12 cellular contexts compared by ENCODE assay signal in the genomic region with DNA sequence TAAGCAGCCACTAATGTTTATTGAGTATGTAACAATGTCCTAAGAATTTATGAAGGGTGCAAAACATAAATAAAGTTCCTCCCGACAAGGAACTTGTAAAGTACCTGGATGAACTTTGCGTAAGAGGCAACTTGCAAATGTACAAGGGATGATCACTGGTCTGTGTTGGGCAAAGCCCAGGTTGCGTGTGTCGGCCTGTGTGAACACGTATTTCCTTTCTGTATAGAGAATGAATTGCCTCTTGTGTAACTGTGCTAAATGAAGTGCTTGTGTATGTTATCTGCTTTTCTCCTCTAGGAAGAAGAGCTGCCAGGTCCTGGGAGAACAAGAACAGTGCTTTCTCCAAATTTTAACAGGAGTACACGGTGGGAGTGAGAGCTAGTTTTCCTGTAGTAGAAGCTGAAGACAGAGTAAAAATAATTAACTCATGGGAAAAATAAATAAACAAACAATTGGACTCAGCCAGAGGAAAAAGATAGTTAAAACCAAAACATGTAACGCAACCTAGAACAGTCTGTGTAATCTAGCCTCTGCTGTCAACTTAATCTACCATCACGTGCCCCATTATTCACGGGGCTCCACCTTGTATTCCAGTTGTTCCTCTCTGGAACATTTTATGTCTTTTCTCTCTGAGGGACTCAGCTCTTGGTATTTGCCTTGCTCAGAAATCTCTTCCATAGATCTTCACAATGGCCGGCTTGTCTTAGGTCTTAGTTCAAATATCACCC.
A peak's percentile ranks its signal among the peaks of the same experiment; 100 is the strongest.
DNase-seq lines count a peak whose midpoint lies in the region; ATAC-seq and TF ChIP-seq lines count a peak whose summit lies in the region.
"Had no signal": no experiment of that assay in that cellular context is flagged by ENCODE, and none has a peak within 500 bp of the region (broad histone marks: within the 10 kb centered on the region; RNA-seq: fewer than 3 reads in every experiment).

No MANE protein-coding gene starts in this region.

- H3K9me3 Mint-ChIP-seq in activated CD4-positive, alpha-beta memory T cell treated with anti-CD3 and anti-CD28 coated beads for 36 hours = peaks cover 12% of the 10 kb centered on the region
- peaks cover 6% of the 10 kb centered on the region for H3K9me3 Mint-ChIP-seq in activated CD4-positive, alpha-beta memory T cell treated with anti-CD3 and anti-CD28 coated beads, Interleukin-2, amount 10 ng/mL, durations not matched to agents 7 days and 5 days
- peaks cover 5% of the 10 kb centered on the region for H3K9me3 Mint-ChIP-seq in neural crest cell

- intact Hi-C loops in activated CD4-positive, alpha-beta memory T cell treated with anti-CD3 and anti-CD28 coated beads for 36 hours (cut with micrococcal nuclease) = no loop called here

- H3K27me3 Mint-ChIP-seq in activated CD4-positive, alpha-beta memory T cell treated with anti-CD3 and anti-CD28 coated beads for 36 hours = no peaks in the 10 kb centered on the region
- H3K27me3 Mint-ChIP-seq in activated CD4-positive, alpha-beta memory T cell treated with anti-CD3 and anti-CD28 coated beads, Interleukin-2, amount 10 ng/mL, durations not matched to agents 7 days and 5 days = no peaks in the 10 kb centered on the region
- H3K27me3 Mint-ChIP-seq in neural crest cell (ENCODE audit: low read depth) = no peaks in the 10 kb centered on the region

- DNase-seq in activated CD4-positive, alpha-beta memory T cell treated with anti-CD3 and anti-CD28 coated beads for 36 hours = no peak
- no peak for DNase-seq in activated CD4-positive, alpha-beta memory T cell treated with anti-CD3 and anti-CD28 coated beads, Interleukin-2, amount 10 ng/mL, durations not matched to agents 7 days and 5 days
- peak; percentile 62 for DNase-seq in NOMO-1 treated with DMSO at 0.1 percent for 48 hours (lab: John Stamatoyannopoulos, UW; ENCODE audit: unreplicated experiment)
- peak; percentile 3 to 8 for DNase-seq in cardiac fibroblast (ENCODE audit: low read depth in 2 of 2)
- no peak for DNase-seq in neural crest cell (ENCODE audit: low read depth, low spot score)
- DNase-seq in OCI-M2 (lab: John Stamatoyannopoulos, UW; ENCODE audit: unreplicated experiment) = no peak
- DNase-seq in NCI-H226 = no peak
- DNase-seq: activated effector memory CD4-positive, alpha-beta T cell treated with Interleukin-2 at 50 U/mL for 16 hours had no signal

- peaks cover 76% of the 10 kb centered on the region for H3K4me1 Mint-ChIP-seq in activated CD4-positive, alpha-beta memory T cell treated with anti-CD3 and anti-CD28 coated beads for 36 hours (ENCODE audit: low read depth)
- H3K4me1 Mint-ChIP-seq in activated CD4-positive, alpha-beta memory T cell treated with anti-CD3 and anti-CD28 coated beads, Interleukin-2, amount 10 ng/mL, durations not matched to agents 7 days and 5 days = peaks cover 63% of the 10 kb centered on the region
- peaks cover 8% of the 10 kb centered on the region for H3K4me1 Mint-ChIP-seq in neural crest cell

- H3K36me3 Mint-ChIP-seq in activated CD4-positive, alpha-beta memory T cell treated with anti-CD3 and anti-CD28 coated beads for 36 hours = peaks cover 3% of the 10 kb centered on the region
- H3K36me3 Mint-ChIP-seq in activated CD4-positive, alpha-beta memory T cell treated with anti-CD3 and anti-CD28 coated beads, Interleukin-2, amount 10 ng/mL, durations not matched to agents 7 days and 5 days (ENCODE audit: low read depth) = peaks cover 8% of the 10 kb centered on the region
- H3K36me3 Mint-ChIP-seq in neural crest cell (ENCODE audit: low read depth) = no peaks in the 10 kb centered on the region
- H3K36me3 Mint-ChIP-seq: neural progenitor cell had no signal

- no peak for TF ChIP-seq CTCF in cardiac fibroblast (IDR thresholded peaks at IDR 0.05; ENCODE audit: low read depth, low read length)
- no peak for TF ChIP-seq CTCF in neural crest cell (conservative IDR thresholded peaks at IDR 0.05)

- CTCF ChIA-PET in activated CD4-positive, alpha-beta memory T cell treated with anti-CD3 and anti-CD28 coated beads for 36 hours (lab: Charles Lee) = interaction anchor here (0.6 to 4.6 kb wide), 9 partner anchors 11 to 212 kb away, joined by 3 to 24 read pairs (median 4); partner anchors contain the start of gene RASGRP1
- CTCF ChIA-PET in activated CD4-positive, alpha-beta memory T cell treated with anti-CD3 and anti-CD28 coated beads, Interleukin-2, amount 10 ng/mL, durations not matched to agents 7 days and 5 days (lab: Charles Lee) = interaction anchor here (1.2 to 20.5 kb wide), 5 partner anchors 13 to 85 kb away, joined by 3 to 311 read pairs (median 63); partner anchors contain the start of gene RASGRP1

- no peak for ATAC-seq in HG03571 (IDR thresholded peaks at IDR 0.05; ENCODE audit: unreplicated experiment)

- H3K4me3 ChIP-seq in cardiac fibroblast (replicated peaks in 1 of 2; ENCODE audit: low read depth in 2 of 2, low read length in 2 of 2) = no peak overlapping the region
- H3K4me3 ChIP-seq: esophagus muscularis mucosa, neural progenitor cell, right atrium auricular region had no signal

- POLR2A ChIA-PET in activated CD4-positive, alpha-beta memory T cell treated with anti-CD3 and anti-CD28 coated beads for 36 hours (lab: Charles Lee) = interaction anchor here (0.7 to 1.3 kb wide), 3 partner anchors 35 to 84 kb away, joined by 3 to 4 read pairs (median 3); partner anchors contain the start of gene RASGRP1
- POLR2A ChIA-PET in activated CD4-positive, alpha-beta memory T cell treated with anti-CD3 and anti-CD28 coated beads, Interleukin-2, amount 10 ng/mL, durations not matched to agents 7 days and 5 days (lab: Charles Lee) = interaction anchor here (0.8 to 15.4 kb wide), 6 partner anchors 9 to 85 kb away, joined by 3 to 497 read pairs (median 208); partner anchors contain the start of gene RASGRP1

- no peak overlapping the region for H3K4me3 Mint-ChIP-seq in activated CD4-positive, alpha-beta memory T cell treated with anti-CD3 and anti-CD28 coated beads for 36 hours
- no peak overlapping the region for H3K4me3 Mint-ChIP-seq in activated CD4-positive, alpha-beta memory T cell treated with anti-CD3 and anti-CD28 coated beads, Interleukin-2, amount 10 ng/mL, durations not matched to agents 7 days and 5 days
- no peak overlapping the region for H3K4me3 Mint-ChIP-seq in neural crest cell
- H3K4me3 Mint-ChIP-seq: neural progenitor cell had no signal

- H3K27ac Mint-ChIP-seq in activated CD4-positive, alpha-beta memory T cell treated with anti-CD3 and anti-CD28 coated beads for 36 hours = peak overlapping the region; percentile 11
- no peak overlapping the region for H3K27ac Mint-ChIP-seq in activated CD4-positive, alpha-beta memory T cell treated with anti-CD3 and anti-CD28 coated beads, Interleukin-2, amount 10 ng/mL, durations not matched to agents 7 days and 5 days
- peak overlapping the region; percentile 14 for H3K27ac Mint-ChIP-seq in neural crest cell (ENCODE audit: unreplicated experiment)
- H3K27ac Mint-ChIP-seq: neural progenitor cell had no signal

Comparison
In these comparisons a context has a peak if more than half of its experiments do, and no peak if none do; other contexts are left out.
1. DNase-seq: peak in NOMO-1 treated with DMSO at 0.1 percent for 48 hours (single experiment) and cardiac fibroblast (2 of 2); none in activated CD4-positive, alpha-beta memory T cell treated with anti-CD3 and anti-CD28 coated beads for 36 hours (single experiment), activated CD4-positive, alpha-beta memory T cell treated with anti-CD3 and anti-CD28 coated beads, Interleukin-2, amount 10 ng/mL, durations not matched to agents 7 days and 5 days (single experiment), neural crest cell (single experiment), OCI-M2 (single experiment) and NCI-H226 (single experiment).